Comparison of ENCODE assay signal across 8 cellular contexts in genomic region chr11:3164540-3165151, GRCh38.
DNase-seq lines count a peak whose midpoint lies in the region; ATAC-seq lines count a peak whose summit lies in the region.

No MANE protein-coding gene starts in this region.

- H3K4me1 Mint-ChIP-seq in stimulated activated effector memory CD8-positive, alpha-beta T cell treated with anti-CD3 and anti-CD28 coated beads, Interleukin-12 subunit alpha, Interleukin-12 subunit beta, amount 100 ng/mL, for 72 hours, result peaks cover 51% of the 10 kb centered on the region

- H3K4me3 ChIP-seq in HUES6 (ENCODE audit: low read depth, low read length), result peak overlapping the region; percentile 72

- peak; percentile 46 for ATAC-seq in stimulated activated effector memory CD8-positive, alpha-beta T cell treated with anti-CD3 and anti-CD28 coated beads, Interleukin-12 subunit alpha, Interleukin-12 subunit beta, amount 100 ng/mL, for 72 hours
- ATAC-seq in HG03460 (IDR thresholded peaks at IDR 0.05; ENCODE audit: unreplicated experiment) (no peak), GM18511 (IDR thresholded peaks at IDR 0.05; ENCODE audit: unreplicated experiment) (no peak), GM18519 (IDR thresholded peaks at IDR 0.05; ENCODE audit: low FRiP score, unreplicated experiment) (no peak), GM19452 (IDR thresholded peaks at IDR 0.05; ENCODE audit: unreplicated experiment) (no peak)

- no peak overlapping the region for H3K27ac Mint-ChIP-seq in stimulated activated effector memory CD8-positive, alpha-beta T cell treated with anti-CD3 and anti-CD28 coated beads, Interleukin-12 subunit alpha, Interleukin-12 subunit beta, amount 100 ng/mL, for 72 hours

- H3K36me3 ChIP-seq in HUES6 (ENCODE audit: control insufficient read depth, insufficient read depth, low read length), result no peaks in the 10 kb centered on the region

- H3K9me3 Mint-ChIP-seq in stimulated activated effector memory CD8-positive, alpha-beta T cell treated with anti-CD3 and anti-CD28 coated beads, Interleukin-12 subunit alpha, Interleukin-12 subunit beta, amount 100 ng/mL, for 72 hours, result no peaks in the 10 kb centered on the region

- H3K9me3 ChIP-seq in HUES6 (ENCODE audit: control insufficient read depth, insufficient read depth, low read depth, low read length), result no peaks in the 10 kb centered on the region

- H3K36me3 Mint-ChIP-seq in stimulated activated effector memory CD8-positive, alpha-beta T cell treated with anti-CD3 and anti-CD28 coated beads, Interleukin-12 subunit alpha, Interleukin-12 subunit beta, amount 100 ng/mL, for 72 hours, result no peaks in the 10 kb centered on the region

- H3K4me1 ChIP-seq in HUES6 (ENCODE audit: control insufficient read depth, insufficient read depth, low read length), result peaks cover 59% of the 10 kb centered on the region

- H3K27ac ChIP-seq in HUES6 (ENCODE audit: low read depth, low read length), result no peak overlapping the region

- peak overlapping the region; percentile 21 for H3K9ac ChIP-seq in HUES6 (ENCODE audit: low read length)

- DNase-seq in astrocyte of the hippocampus (ENCODE audit: low read depth, low spot score) (peak; percentile 45), iPS-NIHi7 (ENCODE audit: extremely low spot score) (peak; percentile 41)
- no peak for DNase-seq in stimulated activated effector memory CD8-positive, alpha-beta T cell treated with anti-CD3 and anti-CD28 coated beads, Interleukin-12 subunit alpha, Interleukin-12 subunit beta, amount 100 ng/mL, for 72 hours (ENCODE audit: low spot score in 2 of 2)

- H3K4me3 Mint-ChIP-seq in stimulated activated effector memory CD8-positive, alpha-beta T cell treated with anti-CD3 and anti-CD28 coated beads, Interleukin-12 subunit alpha, Interleukin-12 subunit beta, amount 100 ng/mL, for 72 hours, result peak overlapping the region; percentile 74

- peaks cover 53% of the 10 kb centered on the region for H3K27me3 ChIP-seq in HUES6 (ENCODE audit: control insufficient read depth, insufficient read depth, low read length)

Comparison
In these comparisons a context has a peak if more than half of its experiments do, and no peak if none do; other contexts are left out.
1. DNase-seq: peak in astrocyte of the hippocampus (single experiment) and iPS-NIHi7 (single experiment); none in stimulated activated effector memory CD8-positive, alpha-beta T cell treated with anti-CD3 and anti-CD28 coated beads, Interleukin-12 subunit alpha, Interleukin-12 subunit beta, amount 100 ng/mL, for 72 hours (0 of 2).